Comparison of ENCODE assay signal across 22 cellular contexts in the genomic region with DNA sequence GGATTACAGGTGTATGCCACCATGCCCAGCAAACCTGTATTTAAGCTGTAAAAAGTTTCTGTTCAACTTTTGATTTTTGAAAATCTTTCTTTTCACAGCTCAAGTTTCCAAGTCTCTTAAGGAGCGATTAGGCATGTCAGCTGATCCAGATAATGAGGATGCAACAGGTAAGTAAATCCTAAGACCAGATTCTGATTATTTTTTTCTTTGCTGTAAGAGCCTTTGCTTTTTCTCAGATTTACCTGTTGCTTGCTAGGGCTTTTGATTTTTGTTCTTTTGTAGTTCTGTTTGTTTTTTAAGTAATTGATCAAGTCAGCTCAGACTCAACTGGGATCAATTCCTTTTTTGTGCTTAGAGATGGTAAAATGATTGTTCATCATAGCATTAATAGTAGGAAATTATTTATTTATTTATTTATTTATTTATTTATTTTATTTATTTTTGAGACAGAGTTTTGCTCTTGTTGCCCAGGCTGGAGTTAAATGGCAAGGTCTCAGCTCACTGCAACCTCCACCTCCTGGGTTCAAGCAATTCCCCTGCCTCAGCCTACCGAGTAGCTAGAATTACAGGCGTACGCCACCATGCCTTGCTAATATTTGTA.
"Had no signal": no experiment of that assay in that cellular context is flagged by ENCODE, and none has a peak within 500 bp of the region (broad histone marks: within the 10 kb centered on the region; RNA-seq: fewer than 3 reads in every experiment).

No MANE protein-coding gene starts in this region.

- H3K27ac ChIP-seq: SJCRH30 had no signal

- H3K4me3 ChIP-seq: SJCRH30, SK-N-MC had no signal

- DNase-seq: IMR-90, Kasumi-1, KG1, MM.1S, NCI-H1092 treated with DMSO at 0.1 percent for 48 hours, NCI-H1436, NCI-H187, NCI-H2029, NCI-H2081 treated with DMSO at 0.1 percent for 48 hours, NCI-H2171, NCI-H226, NCI-H446, NCI-H510A, NCI-H524 treated with DMSO at 0.1 percent for 48 hours, NCI-H69, NCI-H774, SHP77 treated with DMSO at 0.1 percent for 48 hours, SJCRH30 had no signal

- H3K4me1 ChIP-seq: SJCRH30 had no signal

- ATAC-seq: HepG2, Panc1, Right ventricle myocardium inferior had no signal

- H3K9me3 ChIP-seq: SJCRH30 had no signal

- H3K27me3 ChIP-seq: SJCRH30 had no signal
